Comparison of ENCODE assay signal across 8 cellular contexts in genomic region chr4:163331629-163332360, GRCh38. TPM values are rescaled to one million over a fixed set of nuclear protein-coding genes. Genes with fewer than 3 reads are reported as not detected.
DNase-seq lines count a peak whose midpoint lies in the region; ATAC-seq, FAIRE-seq and TF ChIP-seq lines count a peak whose summit lies in the region.

No MANE protein-coding gene starts in this region.

- DNase-seq in CD4-positive, alpha-beta memory T cell = no peak
- DNase-seq in HTR-8/SVneo (ENCODE audit: insufficient read length, low spot score) (peak; percentile 22), dermis blood vessel endothelial cell (peak; percentile 40), lung microvascular endothelial cell (ENCODE audit: low read depth in 2 of 2) (peak; percentile 16 to 25), type B pancreatic cell (ENCODE audit: extremely low spot score, unreplicated experiment) (peak; percentile 70), NCI-H187 treated with DMSO at 0.1 percent for 48 hours (lab: John Stamatoyannopoulos, UW) (no peak)

- intact Hi-C loops in CD4-positive, alpha-beta memory T cell (cut with micrococcal nuclease) = loop anchor here (2.0 kb wide), 1 partner anchor 835 kb away; no protein-coding TSS in a partner anchor

- peaks cover 5 to 19% (median 15%) of the 10 kb centered on the region in 4 donors for H3K4me1 Mint-ChIP-seq in CD4-positive, alpha-beta memory T cell
- H3K4me1 Mint-ChIP-seq in type B pancreatic cell (ENCODE audit: unreplicated experiment) = peaks cover 9% of the 10 kb centered on the region

- POLR2A ChIA-PET in CD4-positive, alpha-beta memory T cell (lab: Charles Lee; ENCODE audit: partially characterized antibody) = no interaction called here

- H3K27me3 Mint-ChIP-seq in CD4-positive, alpha-beta memory T cell = peaks cover 31% of the 10 kb centered on the region in 2 donors
- H3K27me3 Mint-ChIP-seq in type B pancreatic cell = peaks cover 53% of the 10 kb centered on the region

- H3K4me3 ChIP-seq in CD4-positive, alpha-beta memory T cell (ENCODE audit: low read length in 2 of 2) = no peak overlapping the region

- no peak for FAIRE-seq in HTR-8/SVneo (lab: Jason Lieb, UNC)

- no peak overlapping the region for H3K27ac Mint-ChIP-seq in CD4-positive, alpha-beta memory T cell
- no peak overlapping the region for H3K27ac Mint-ChIP-seq in type B pancreatic cell

- peak overlapping the region in 5 of 8 donors; percentile 23 to 76 (median 70) for H3K4me3 Mint-ChIP-seq in CD4-positive, alpha-beta memory T cell
- H3K4me3 Mint-ChIP-seq in type B pancreatic cell = peak overlapping the region; percentile 97

- CTCF ChIA-PET in CD4-positive, alpha-beta memory T cell (lab: Charles Lee; ENCODE audit: partially characterized antibody) = no interaction called here

- ATAC-seq in GM19397 (IDR thresholded peaks at IDR 0.05; ENCODE audit: unreplicated experiment) (no peak), HG02885 (IDR thresholded peaks at IDR 0.05; ENCODE audit: poor library complexity, unreplicated experiment) (no peak)

- TF ChIP-seq CTCF in type B pancreatic cell (conservative IDR thresholded peaks at IDR 0.05) = peak; percentile 44

- no peak overlapping the region for H3K27ac ChIP-seq in CD4-positive, alpha-beta memory T cell (ENCODE audit: low read depth, low read length)

- peaks cover 0 to 4% (median 0%) of the 10 kb centered on the region in 8 donors for H3K9me3 Mint-ChIP-seq in CD4-positive, alpha-beta memory T cell
- H3K9me3 Mint-ChIP-seq in type B pancreatic cell = no peaks in the 10 kb centered on the region

- no peaks in the 10 kb centered on the region for H3K36me3 ChIP-seq in CD4-positive, alpha-beta memory T cell (ENCODE audit: insufficient read depth, low read length)

- H3K27me3 ChIP-seq in CD4-positive, alpha-beta memory T cell (ENCODE audit: insufficient read depth, low read length) = peaks cover 4% of the 10 kb centered on the region

- H3K36me3 Mint-ChIP-seq in CD4-positive, alpha-beta memory T cell = peaks cover 0 to 4% of the 10 kb centered on the region in 2 donors
- H3K36me3 Mint-ChIP-seq in type B pancreatic cell = no peaks in the 10 kb centered on the region

- peaks cover 7% of the 10 kb centered on the region for H3K4me1 ChIP-seq in CD4-positive, alpha-beta memory T cell (ENCODE audit: insufficient read depth, low read length)

- no peaks in the 10 kb centered on the region for H3K9me3 ChIP-seq in CD4-positive, alpha-beta memory T cell (ENCODE audit: control insufficient read depth in 1 of 2, low read length in 2 of 2)

RNA-seq across cellular contexts. Expression of gene NPY1R, which starts 0.6 kb away (rescaled TPM):
- total RNA-seq in CD4-positive, alpha-beta memory T cell = not detected
- polyA plus RNA-seq in CD4-positive, alpha-beta memory T cell = not detected
- total RNA-seq in dermis blood vessel endothelial cell = 0.09 and 0.34 TPM in 2 replicates
- total RNA-seq in lung microvascular endothelial cell = under 0.01 TPM in 1 of 2 replicates, not detected in the other
- 6.6 and 84.8 TPM in 2 replicates for total RNA-seq in type B pancreatic cell (ENCODE audit: low replicate concordance)

RNA-seq across cellular contexts. Expression of gene NPY5R, which starts 11.9 kb away (rescaled TPM):
- not detected for total RNA-seq in CD4-positive, alpha-beta memory T cell
- polyA plus RNA-seq in CD4-positive, alpha-beta memory T cell = not detected
- total RNA-seq in dermis blood vessel endothelial cell (not detected in 2 replicates), lung microvascular endothelial cell (not detected in 2 replicates), type B pancreatic cell (ENCODE audit: low replicate concordance) (8.8 TPM in 1 of 2 replicates, not detected in the other)

Comparison
In these comparisons a context has a peak if more than half of its experiments do, and no peak if none do; other contexts are left out.
1. DNase-seq: peak in HTR-8/SVneo (single experiment), dermis blood vessel endothelial cell (single experiment), lung microvascular endothelial cell (2 of 2) and type B pancreatic cell (single experiment); none in CD4-positive, alpha-beta memory T cell (0 of 5) and NCI-H187 treated with DMSO at 0.1 percent for 48 hours (single experiment).